Comparison of ENCODE assay signal across 17 cellular contexts in the genomic region with DNA sequence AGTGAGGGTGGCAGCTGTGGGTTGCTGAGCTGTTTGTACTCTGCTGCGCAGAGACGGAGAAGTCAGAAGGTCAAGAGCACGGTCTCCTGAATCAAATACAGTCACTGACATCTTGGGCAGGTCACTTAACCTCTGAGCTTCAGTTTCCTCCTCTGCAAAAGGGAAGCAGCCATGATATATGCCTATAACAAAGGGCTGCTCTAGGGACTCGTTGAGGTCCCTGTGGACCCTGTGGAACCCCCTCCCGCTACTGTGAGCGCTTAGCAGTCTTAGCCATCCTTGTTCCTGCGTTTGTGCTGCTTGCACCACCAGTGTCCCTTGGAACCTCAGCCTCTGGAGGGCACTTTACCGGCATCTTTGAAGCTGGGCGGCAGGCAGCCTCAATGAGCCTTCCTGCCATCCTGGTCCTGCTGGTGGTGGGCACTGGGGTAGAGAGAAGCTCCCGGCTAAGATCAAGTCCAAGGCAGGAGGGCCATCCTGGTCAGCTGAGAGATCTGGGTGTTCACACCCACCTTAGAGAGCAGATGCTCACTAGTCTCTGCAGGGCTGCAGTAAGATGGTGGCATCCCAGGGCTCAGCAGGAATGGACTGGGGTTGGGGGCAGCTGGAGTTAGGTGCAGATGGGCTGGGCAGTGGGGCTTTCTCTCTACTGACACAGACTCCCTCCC. TPM values are rescaled to one million over a fixed set of nuclear protein-coding genes. Genes with fewer than 3 reads are reported as not detected.
DNase-seq lines count a peak whose midpoint lies in the region; ATAC-seq and TF ChIP-seq lines count a peak whose summit lies in the region.
"Had no signal": no experiment of that assay in that cellular context is flagged by ENCODE, and none has a peak within 500 bp of the region (broad histone marks: within the 10 kb centered on the region; RNA-seq: fewer than 3 reads in every experiment).

No MANE protein-coding gene starts in this region.

- H3K27ac ChIP-seq in gastroesophageal sphincter: peak overlapping the region in 3 of 4 donors; percentile 63 to 100 (median 77)
- H3K27ac ChIP-seq in stomach: peak overlapping the region in 3 of 5 donors; percentile 2 to 53 (median 14)
- H3K27ac ChIP-seq: VCaP had no signal

- no peaks in the 10 kb centered on the region for H3K27me3 ChIP-seq in gastroesophageal sphincter
- no peaks in the 10 kb centered on the region for H3K27me3 ChIP-seq in stomach
- H3K27me3 ChIP-seq: breast epithelium had no signal

- peak overlapping the region; percentile 44 to 83 for H3K27ac Mint-ChIP-seq in activated naive CD4-positive, alpha-beta T cell treated with anti-CD3 and anti-CD28 coated beads, Interleukin-2, amount 50 U/mL, for 72 hours
- H3K27ac Mint-ChIP-seq in activated B cell treated with CpG ODN at 0.5 μM for 24 hours: peak overlapping the region; percentile 72

- POLR2A ChIA-PET in activated B cell treated with CpG ODN at 0.5 μM for 24 hours (lab: Charles Lee): interaction anchor here (0.7 to 16.8 kb wide), 4 partner anchors 9 to 157 kb away, joined by 6 to 763 read pairs (median 12); a partner anchor contains a TSS

- TF ChIP-seq POLR2A in gastroesophageal sphincter (IDR thresholded peaks at IDR 0.05): no peak
- no peak for TF ChIP-seq POLR2A in stomach (IDR thresholded peaks at IDR 0.05)

- H3K9me3 Mint-ChIP-seq in activated naive CD4-positive, alpha-beta T cell treated with anti-CD3 and anti-CD28 coated beads, Interleukin-2, amount 50 U/mL, for 72 hours: no peaks in the 10 kb centered on the region
- H3K9me3 Mint-ChIP-seq in activated B cell treated with CpG ODN at 0.5 μM for 24 hours: no peaks in the 10 kb centered on the region

- TF ChIP-seq EP300 in gastroesophageal sphincter (IDR thresholded peaks at IDR 0.05) (no peak), stomach (IDR thresholded peaks at IDR 0.05) (no peak)

- H3K4me3 Mint-ChIP-seq in activated B cell treated with CpG ODN at 0.5 μM for 24 hours: peak overlapping the region; percentile 44

- CTCF ChIA-PET in activated B cell treated with CpG ODN at 0.5 μM for 24 hours (lab: Charles Lee): interaction anchor here (0.8 to 1.5 kb wide), 2 partner anchors 10 to 53 kb away, joined by 3 read pairs; no protein-coding TSS in a partner anchor

- H3K9me3 ChIP-seq in gastroesophageal sphincter: no peaks in the 10 kb centered on the region
- H3K9me3 ChIP-seq in stomach: no peaks in the 10 kb centered on the region
- H3K9me3 ChIP-seq: breast epithelium, psoas muscle had no signal

- no peak for ATAC-seq in activated naive CD4-positive, alpha-beta T cell treated with anti-CD3 and anti-CD28 coated beads, Interleukin-2, amount 50 U/mL, for 72 hours
- ATAC-seq in activated B cell treated with CpG ODN at 0.5 μM for 24 hours (ENCODE audit: low read depth) (peak; percentile 90), gastroesophageal sphincter (no peak)

- WGBS in gastroesophageal sphincter (ENCODE audit: low coverage in 1 of 2), 2 donors: 33 to 90% methylated on average over 2 of the region's 10 CpGs
- 75 to 88% (median 82%) methylated on average over 10 of the region's 10 CpGs for WGBS in stomach, 5 donors

- no peaks in the 10 kb centered on the region for H3K36me3 Mint-ChIP-seq in activated naive CD4-positive, alpha-beta T cell treated with anti-CD3 and anti-CD28 coated beads, Interleukin-2, amount 50 U/mL, for 72 hours
- H3K36me3 Mint-ChIP-seq in activated B cell treated with CpG ODN at 0.5 μM for 24 hours (ENCODE audit: low read depth): peaks cover 63% of the 10 kb centered on the region

- peaks cover 90% of the 10 kb centered on the region for H3K4me1 Mint-ChIP-seq in activated B cell treated with CpG ODN at 0.5 μM for 24 hours

- no peaks in the 10 kb centered on the region for H3K27me3 Mint-ChIP-seq in activated B cell treated with CpG ODN at 0.5 μM for 24 hours

- H3K4me3 ChIP-seq in gastroesophageal sphincter (no peak overlapping the region), stomach (no peak overlapping the region)
- H3K4me3 ChIP-seq: breast epithelium, psoas muscle had no signal

- H3K4me1 ChIP-seq in gastroesophageal sphincter (peaks cover 2 to 79% (median 36%) of the 10 kb centered on the region in 3 donors), stomach (peaks cover 54 to 83% (median 68%) of the 10 kb centered on the region in 4 donors)
- H3K4me1 ChIP-seq: breast epithelium had no signal

- intact Hi-C loops in activated B cell treated with CpG ODN at 0.5 μM for 24 hours (cut with micrococcal nuclease): no loop called here
- intact Hi-C loops in stomach (cut with DNase I; ENCODE audit: low total_unique reads): no loop called here

- TF ChIP-seq CTCF in activated B cell treated with CpG ODN at 0.5 μM for 24 hours (IDR thresholded peaks at IDR 0.05) (no peak), gastroesophageal sphincter (IDR thresholded peaks at IDR 0.05) (no peak), stomach (IDR thresholded peaks at IDR 0.05) (no peak)

- DNase-seq in activated naive CD4-positive, alpha-beta T cell treated with anti-CD3 and anti-CD28 coated beads, Interleukin-2, amount 50 U/mL, for 72 hours (ENCODE audit: low spot score in 2 of 2): no peak
- DNase-seq in activated naive CD4-positive, alpha-beta T cell treated with Interleukin-2 at 50 U/mL for 16 hours: no peak
- DNase-seq in activated B cell treated with CpG ODN at 0.5 μM for 24 hours: no peak
- no peak for DNase-seq in stomach
- DNase-seq in NCI-H2227 (lab: John Stamatoyannopoulos, UW; ENCODE audit: unreplicated experiment): no peak
- DNase-seq in OCI-M1 (lab: John Stamatoyannopoulos, UW): no peak
- DNase-seq in stimulated activated naive CD4-positive, alpha-beta T cell treated with Interleukin-2 at 50 U/mL for 16 hours (lab: John Stamatoyannopoulos, UW): no peak
- DNase-seq: ACHN; activated naive CD4-positive, alpha-beta T cell; COR-L47; NCI-H1436 treated with DMSO at 0.1 percent for 48 hours; NCI-H226; SW 1271 had no signal

- peaks cover 0 to 37% of the 10 kb centered on the region in 2 donors for H3K36me3 ChIP-seq in gastroesophageal sphincter
- H3K36me3 ChIP-seq in stomach: peaks cover 30 to 47% (median 40%) of the 10 kb centered on the region in 4 donors

RNA-seq across cellular contexts. Expression of a gene that starts 8.7 kb away (rescaled TPM):
- total RNA-seq in activated naive CD4-positive, alpha-beta T cell treated with anti-CD3 and anti-CD28 coated beads, Interleukin-2, amount 50 U/mL, for 72 hours: 10 to 100 TPM; 73.4 to 80.8 TPM
- total RNA-seq in activated B cell treated with CpG ODN at 0.5 μM for 24 hours (218 and 225 TPM in 2 replicates), gastroesophageal sphincter (100 to 1,000 TPM in 2 of 4 donors, 10 to 100 TPM in 2; 46.0 to 113 (median 89.2) TPM), stomach (100 to 1,000 TPM in 1 of 5 donors, 10 to 100 TPM in 4; 16.7 to 109 (median 47.3) TPM)
- polyA plus RNA-seq in stomach: 10 to 100 TPM in 1 of 3 donors, 1 to 10 TPM in 2; 6.2 to 13.0 (median 6.6) TPM
